In genomic region chr6:142621822-142622221, GRCh38 we compare ENCODE assay signal across 28 cellular contexts.
"Had no signal": no experiment of that assay in that cellular context is flagged by ENCODE, and none has a peak within 500 bp of the region (broad histone marks: within the 10 kb centered on the region; RNA-seq: fewer than 3 reads in every experiment).

No MANE protein-coding gene starts in this region.

- H3K9me3 Mint-ChIP-seq: dendritic cell treated with granulocyte-macrophage colony-stimulating factor and Interleukin-4, amounts not matched to agents 40 ng/mL and 50 ng/mL, for 4 days; effector memory CD8-positive, alpha-beta T cell; endodermal cell had no signal

- H3K4me1 ChIP-seq: colonic mucosa, esophagus muscularis mucosa, esophagus squamous epithelium, gastrocnemius medialis, gastroesophageal sphincter, heart left ventricle, heart right ventricle had no signal

- ATAC-seq: effector memory CD8-positive, alpha-beta T cell; esophagus mucosa; foreskin keratinocyte; gastrocnemius medialis; gastroesophageal sphincter; heart left ventricle; heart right ventricle had no signal

- H3K27ac Mint-ChIP-seq: dendritic cell treated with granulocyte-macrophage colony-stimulating factor and Interleukin-4, amounts not matched to agents 40 ng/mL and 50 ng/mL, for 4 days; effector memory CD8-positive, alpha-beta T cell; endodermal cell had no signal

- H3K4me3 ChIP-seq: colonic mucosa, coronary artery, dorsolateral prefrontal cortex, esophagus muscularis mucosa, esophagus squamous epithelium, gastrocnemius medialis, gastroesophageal sphincter, heart left ventricle, heart right ventricle had no signal

- H3K9me3 ChIP-seq: colonic mucosa, esophagus muscularis mucosa, esophagus squamous epithelium, gastrocnemius medialis, gastroesophageal sphincter, heart left ventricle, heart right ventricle had no signal

- H3K27me3 ChIP-seq: colonic mucosa, esophagus muscularis mucosa, esophagus squamous epithelium, foreskin keratinocyte, gastrocnemius medialis, gastroesophageal sphincter, heart left ventricle, heart right ventricle had no signal

- H3K36me3 ChIP-seq: colonic mucosa, esophagus muscularis mucosa, esophagus squamous epithelium, gastrocnemius medialis, gastroesophageal sphincter, heart left ventricle, heart right ventricle had no signal

- FAIRE-seq: colon, endometrium, endothelial cell of umbilical vein, frontal cortex had no signal

- H3K27me3 Mint-ChIP-seq: dendritic cell treated with granulocyte-macrophage colony-stimulating factor and Interleukin-4, amounts not matched to agents 40 ng/mL and 50 ng/mL, for 4 days had no signal

- DNase-seq: colonic mucosa; cortex of kidney; dermis blood vessel endothelial cell; dorsolateral prefrontal cortex; effector CD4-positive, alpha-beta T cell; effector CD8-positive, alpha-beta T cell; effector memory CD4-positive, alpha-beta T cell; effector memory CD8-positive, alpha-beta T cell; endodermal cell; esophagus squamous epithelium; foreskin fibroblast; foreskin keratinocyte; foreskin melanocyte; gastrocnemius medialis; glutamatergic neuron; head of caudate nucleus; heart left ventricle; heart right ventricle had no signal

- H3K4me3 Mint-ChIP-seq: dendritic cell treated with granulocyte-macrophage colony-stimulating factor and Interleukin-4, amounts not matched to agents 40 ng/mL and 50 ng/mL, for 4 days; effector memory CD8-positive, alpha-beta T cell; endodermal cell had no signal

- H3K27ac ChIP-seq: colonic mucosa, coronary artery, dorsolateral prefrontal cortex, epithelial cell of prostate, esophagus muscularis mucosa, esophagus squamous epithelium, foreskin keratinocyte, gastrocnemius medialis, gastroesophageal sphincter, heart left ventricle, heart right ventricle had no signal
